Comparison of ENCODE assay signal across 14 cellular contexts in genomic region chr7:131066635-131067034, GRCh38.
DNase-seq lines count a peak whose midpoint lies in the region; ATAC-seq, FAIRE-seq and TF ChIP-seq lines count a peak whose summit lies in the region.
"Had no signal": no experiment of that assay in that cellular context is flagged by ENCODE, and none has a peak within 500 bp of the region (broad histone marks: within the 10 kb centered on the region; RNA-seq: fewer than 3 reads in every experiment).

No MANE protein-coding gene starts in this region.

- peak; percentile 21; the same call in 1 of the 2 replicates for ATAC-seq in IMR-90 (ENCODE audit: low read depth)

- peak overlapping the region; percentile 31; the same call in 1 of the 2 replicates for H3K4me2 ChIP-seq in IMR-90 (ENCODE audit: low read depth, low read length)
- no peak overlapping the region for H3K4me2 ChIP-seq in mesenchymal stem cell (ENCODE audit: low read length, poor library complexity, severe bottlenecking)

- H3K18ac ChIP-seq in IMR-90 (ENCODE audit: low read depth, low read length) (no peak overlapping the region), mesenchymal stem cell (ENCODE audit: low read depth in 1 of 2, low read length in 2 of 2) (no peak overlapping the region)

- H3K79me1 ChIP-seq in IMR-90 (ENCODE audit: low read depth in 1 of 2, low read length in 2 of 2): peaks cover 19 to 48% of the 10 kb centered on the region in 2 experiments
- H3K79me1 ChIP-seq in mesenchymal stem cell (replicated peaks; ENCODE audit: low read length, poor library complexity, severe bottlenecking): peaks cover 7% of the 10 kb centered on the region

- H3K56ac ChIP-seq in IMR-90 (ENCODE audit: extremely low read depth, insufficient read depth, low read length): no peak overlapping the region

- H2BK20ac ChIP-seq in IMR-90 (ENCODE audit: low read depth, low read length): peak overlapping the region; percentile 60; the same call in 1 of the 2 replicates

- CTCF ChIA-PET in IMR-90 (lab: Yijun Ruan, JAX): interaction anchor here (0.5 kb wide), 1 partner anchor 447 kb away, joined by 3 read pairs; no protein-coding TSS in a partner anchor

- H3K4ac ChIP-seq in IMR-90 (ENCODE audit: low read depth, low read length) (0 out of 2 replicates have a peak overlapping the region, but pooled peaks have one; percentile 24), mesenchymal stem cell (ENCODE audit: low read depth in 1 of 2, low read length in 2 of 2) (no peak overlapping the region)

- intact Hi-C loops in IMR-90 (cut with micrococcal nuclease): loop anchor here (5.0 kb wide), 2 partner anchors 96 to 261 kb away; partner anchors contain the start of gene MKLN1

- in situ Hi-C loops in IMR-90 (cut with MboI; ENCODE audit: low sequenced_read_pairs): no loop called here

- no peak for TF ChIP-seq CTCF in AG10803 (conservative IDR thresholded peaks at IDR 0.05; ENCODE audit: low read length)
- TF ChIP-seq CTCF in IMR-90 (conservative IDR thresholded peaks at IDR 0.05; ENCODE audit: low read depth, low read length): no peak
- TF ChIP-seq CTCF in bronchial epithelial cell (IDR thresholded peaks at IDR 0.05; ENCODE audit: insufficient read depth, low read length, severe bottlenecking): no peak

- no peak overlapping the region for H3K4me3 ChIP-seq in AG10803 (ENCODE audit: low read length)
- H3K4me3 ChIP-seq in IMR-90 (ENCODE audit: insufficient read depth, low read depth, low read length): no peak overlapping the region
- no peak overlapping the region for H3K4me3 ChIP-seq in bronchial epithelial cell (ENCODE audit: low read depth, low read length)
- H3K4me3 ChIP-seq in mesenchymal stem cell (ENCODE audit: insufficient read depth in 1 of 2, low read depth in 1 of 2, low read length in 2 of 2): no peak overlapping the region
- H3K4me3 ChIP-seq: BLaER1 treated with 17β-estradiol and CSF1 and Interleukin-3, amounts not matched to agents 10 nM and 100 nM had no signal

- no TSS peak for BruUV-seq in IMR-90 (replicated peaks; lab: Mats Ljungman, UMichigan)

- no peaks in the 10 kb centered on the region for H3K9me3 ChIP-seq in IMR-90 (ENCODE audit: control insufficient read depth, insufficient read depth, low read length)
- no peaks in the 10 kb centered on the region for H3K9me3 ChIP-seq in mesenchymal stem cell (ENCODE audit: control insufficient read depth, low read length)

- H2AK9ac ChIP-seq in IMR-90 (replicated peaks; ENCODE audit: low read depth, low read length, poor library complexity): no peak overlapping the region

- no peak overlapping the region; the same call in 1 of the 2 replicates for H2BK120ac ChIP-seq in IMR-90 (ENCODE audit: low read depth, low read length)
- H2BK120ac ChIP-seq in mesenchymal stem cell (ENCODE audit: low read depth, low read length): no peak overlapping the region

- H3K27me3 ChIP-seq in IMR-90 (ENCODE audit: control insufficient read depth, insufficient read depth, low read length) (no peaks in the 10 kb centered on the region), bronchial epithelial cell (ENCODE audit: control insufficient read depth, insufficient read depth, low read length) (no peaks in the 10 kb centered on the region), mesenchymal stem cell (ENCODE audit: control insufficient read depth in 1 of 2, insufficient read depth in 1 of 2, low read length in 2 of 2) (no peaks in the 10 kb centered on the region)
- H3K27me3 ChIP-seq: BLaER1 treated with 17β-estradiol and CSF1 and Interleukin-3, amounts not matched to agents 10 nM and 100 nM had no signal

- H3K9me1 ChIP-seq in IMR-90 (ENCODE audit: insufficient read depth, low read length): peaks cover 7% of the 10 kb centered on the region

- dilution Hi-C loops in IMR-90 (cut with HindIII; ENCODE audit: low sequenced_read_pairs, unreplicated experiment): no loop called here

- H3K36me3 ChIP-seq in IMR-90 (ENCODE audit: control insufficient read depth, insufficient read depth, low read length) (no peaks in the 10 kb centered on the region), bronchial epithelial cell (ENCODE audit: control insufficient read depth, insufficient read depth, low read length) (no peaks in the 10 kb centered on the region), mesenchymal stem cell (ENCODE audit: control insufficient read depth in 1 of 2, insufficient read depth in 2 of 2, low read depth in 1 of 2, low read length in 2 of 2) (peaks cover 0 to 61% of the 10 kb centered on the region in 2 experiments)

- H2BK12ac ChIP-seq in mesenchymal stem cell (ENCODE audit: low read length in 2 of 2): no peak overlapping the region

- no peak for FAIRE-seq in bronchial epithelial cell (lab: Jason Lieb, UNC)

- no peak for TF ChIP-seq RAD21 in IMR-90 (IDR thresholded peaks at IDR 0.05; ENCODE audit: low read length)

- H3K9ac ChIP-seq in IMR-90 (ENCODE audit: low read depth, low read length) (no peak overlapping the region), mesenchymal stem cell (ENCODE audit: low read length) (no peak overlapping the region)
- H3K9ac ChIP-seq: BLaER1 treated with 17β-estradiol and CSF1 and Interleukin-3, amounts not matched to agents 10 nM and 100 nM had no signal

- H3K23ac ChIP-seq in IMR-90 (ENCODE audit: low read depth, low read length): no peak overlapping the region
- no peak overlapping the region for H3K23ac ChIP-seq in mesenchymal stem cell (ENCODE audit: low read length in 2 of 2)

- POLR2A ChIA-PET in IMR-90 (lab: Charles Lee; ENCODE audit: unreplicated experiment): no interaction called here

- H2BK15ac ChIP-seq in IMR-90 (ENCODE audit: low read depth, low read length) (peak overlapping the region; percentile 15; the same call in 1 of the 3 replicates), mesenchymal stem cell (ENCODE audit: low read depth, poor library complexity, severe bottlenecking) (no peak overlapping the region)

- peaks cover 7% of the 10 kb centered on the region for H3K4me1 ChIP-seq in IMR-90 (ENCODE audit: control insufficient read depth, insufficient read depth, low read length)
- H3K4me1 ChIP-seq in mesenchymal stem cell (ENCODE audit: control insufficient read depth, insufficient read depth, low read depth, low read length): peaks cover 5% of the 10 kb centered on the region

- no peak overlapping the region for H2AK5ac ChIP-seq in IMR-90 (ENCODE audit: low read depth, low read length)
- no peak overlapping the region for H2AK5ac ChIP-seq in mesenchymal stem cell (ENCODE audit: low read length, severe bottlenecking)

- peaks cover 22% of the 10 kb centered on the region; the same call in 1 of the 2 replicates for H4K20me1 ChIP-seq in IMR-90 (ENCODE audit: insufficient read depth, low read length)

- H2AFZ ChIP-seq in IMR-90 (replicated peaks; ENCODE audit: low read length, poor library complexity): no peak overlapping the region
- H2AFZ ChIP-seq in mesenchymal stem cell (ENCODE audit: low read depth, low read length): no peak overlapping the region

- peak; percentile 57 for DNase-seq in AG10803 (ENCODE audit: low read depth)
- DNase-seq in IMR-90: peak; percentile 65
- DNase-seq in bronchial epithelial cell (ENCODE audit: low read depth): peak; percentile 14
- DNase-seq in mesenchymal stem cell: peak; percentile 67
- no peak for DNase-seq in NCI-H524 (lab: John Stamatoyannopoulos, UW)
- no peak for DNase-seq in T-helper 2 cell
- DNase-seq in erythroblast (lab: John Stamatoyannopoulos, UW): no peak
- no peak for DNase-seq in cerebellar nuclear complex (lab: John Stamatoyannopoulos, UW)
- DNase-seq: activated CD8-positive, alpha-beta memory T cell treated with anti-CD3 and anti-CD28 coated beads for 24 hours; GDM1; NCI-H2081 treated with DMSO at 0.1 percent for 48 hours; stimulated activated CD4-positive, alpha-beta T cell treated with anti-CD3 and anti-CD28 coated beads, Interleukin-1b, Interleukin-23, amount 100 ng/mL, for 48 hours; stimulated activated naive CD4-positive, alpha-beta T cell treated with Interleukin-2 at 50 U/mL for 16 hours had no signal

- H2BK5ac ChIP-seq in IMR-90 (ENCODE audit: low read depth, low read length, poor library complexity, severe bottlenecking): peak overlapping the region; percentile 10
- H2BK5ac ChIP-seq in mesenchymal stem cell (ENCODE audit: low read depth, low read length, poor library complexity, severe bottlenecking): no peak overlapping the region

- H4K91ac ChIP-seq in IMR-90 (ENCODE audit: insufficient read depth, low read depth, low read length) (no peak overlapping the region), mesenchymal stem cell (ENCODE audit: low read length) (no peak overlapping the region)

- H4K5ac ChIP-seq in IMR-90 (ENCODE audit: low read depth, low read length): no peak overlapping the region

- no peak overlapping the region for H3K27ac ChIP-seq in IMR-90 (ENCODE audit: insufficient read depth, low read length)
- no peak overlapping the region for H3K27ac ChIP-seq in mesenchymal stem cell (ENCODE audit: low read length, poor library complexity, severe bottlenecking)
- H3K27ac ChIP-seq: BLaER1 treated with 17β-estradiol and CSF1 and Interleukin-3, amounts not matched to agents 10 nM and 100 nM had no signal

- H4K8ac ChIP-seq in IMR-90 (ENCODE audit: low read depth in 2 of 2, low read length in 2 of 2) (no peak overlapping the region; a peak in 1 of 4 replicates), mesenchymal stem cell (ENCODE audit: low read length) (no peak overlapping the region)

- no peak for TF ChIP-seq POLR2A in IMR-90 (IDR thresholded peaks at IDR 0.05; ENCODE audit: low read depth, low read length)
- TF ChIP-seq POLR2A in erythroblast (IDR thresholded peaks at IDR 0.05; ENCODE audit: low read length): no peak

- H3K14ac ChIP-seq in IMR-90 (replicated peaks; ENCODE audit: low read depth, low read length): no peak overlapping the region
- no peak overlapping the region for H3K14ac ChIP-seq in mesenchymal stem cell (ENCODE audit: low read length in 2 of 2)

TF ChIP-seq in IMR-90, 13 proteins besides CTCF, POLR2A, EP300 and RAD21:
- TF ChIP-seq CEBPB (IDR thresholded peaks at IDR 0.05; ENCODE audit: low read depth, low read length) (peak; percentile 58; the same call in 1 of the 2 replicates), MAZ (IDR thresholded peaks at IDR 0.05; ENCODE audit: borderline replicate concordance, low read depth, low read length) (no peak)

Comparison
In these comparisons a context has a peak if more than half of its experiments do, and no peak if none do; other contexts are left out.
1. DNase-seq: peak in AG10803 (single experiment), IMR-90 (single experiment), bronchial epithelial cell (single experiment) and mesenchymal stem cell (single experiment); none in NCI-H524 (0 of 2), T-helper 2 cell (0 of 5), erythroblast (0 of 2) and cerebellar nuclear complex (0 of 2).